In the genomic region with DNA sequence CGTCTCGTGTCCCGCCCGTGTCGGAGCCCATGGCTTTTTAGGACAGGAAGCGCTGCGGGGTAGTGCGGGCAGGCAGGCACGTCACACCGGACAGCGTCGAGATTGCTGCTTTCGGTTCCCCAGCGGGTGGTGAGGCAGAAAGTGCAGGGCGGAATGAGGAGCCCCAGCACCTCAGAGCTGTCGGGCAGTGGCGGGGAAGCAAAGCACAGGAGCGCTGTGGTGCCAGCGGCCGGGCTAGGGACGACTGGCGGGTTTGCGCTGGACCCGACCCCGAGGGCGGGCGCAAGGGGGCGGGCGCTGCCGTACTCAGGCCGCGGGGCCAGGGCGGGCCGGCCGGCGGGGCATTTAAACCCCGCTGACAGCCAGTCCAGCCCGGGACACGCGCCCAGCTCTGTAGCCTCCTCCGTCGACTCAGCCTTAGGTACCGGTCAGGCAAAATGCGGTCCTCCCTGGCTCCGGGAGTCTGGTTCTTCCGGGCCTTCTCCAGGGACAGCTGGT, we compare ENCODE assay signal across 8 cellular contexts. TPM values are rescaled to one million over a fixed set of nuclear protein-coding genes. Genes with fewer than 3 reads are reported as not detected.
DNase-seq lines count a peak whose midpoint lies in the region; ATAC-seq and TF ChIP-seq lines count a peak whose summit lies in the region.

Gene SLC37A2 (plus strand): TSS at position 375 of the 498 bp plus-strand sequence. CDS start 63 bp downstream, at position 438.

- H3K36me3 ChIP-seq in ACC112 (ENCODE audit: insufficient read depth, low read length) = no peaks in the 10 kb centered on the region

- DNase-seq in NCI-H69 (lab: John Stamatoyannopoulos, UW) (peak; percentile 55), activated gamma-delta T cell (lab: John Stamatoyannopoulos, UW) (peak; percentile 16), head of caudate nucleus (peak in 40 of 42 donors; percentile 39 to 81 (median 60)), omental fat pad (ENCODE audit: low spot score) (no peak), ureter (ENCODE audit: low spot score) (peak; percentile 71)

- H3K27ac ChIP-seq in ACC112 (ENCODE audit: low read depth, low read length) = no peak within 1 kb of the TSS

- intact Hi-C loops in head of caudate nucleus (cut with DNase I) = no loop called here

- peak within 1 kb of the TSS; percentile 81 for H2AFZ ChIP-seq in ACC112 (ENCODE audit: low read length, unreplicated experiment)

- peak within 1 kb of the TSS; percentile 95 for H3K4me3 ChIP-seq in ACC112 (ENCODE audit: low read depth, low read length)

- peak; percentile 92 for ATAC-seq in GM18511 (IDR thresholded peaks at IDR 0.05; ENCODE audit: unreplicated experiment)
- peak; percentile 93 for ATAC-seq in HG02884 (IDR thresholded peaks at IDR 0.05; ENCODE audit: unreplicated experiment)
- ATAC-seq in omental fat pad (ENCODE audit: low FRiP score) = peak; percentile 90

- no peak for TF ChIP-seq CTCF in omental fat pad (IDR thresholded peaks at IDR 0.05)

- no peaks in the 10 kb centered on the region for H3K27me3 ChIP-seq in ACC112 (ENCODE audit: insufficient read depth, low read length)

- H3K79me2 ChIP-seq in ACC112 (ENCODE audit: control insufficient read depth, insufficient read depth, low read length, unreplicated experiment) = peaks cover 3% of the 10 kb centered on the region

- peaks cover 3% of the 10 kb centered on the region for H3K4me1 ChIP-seq in ACC112 (ENCODE audit: control insufficient read depth, insufficient read depth, low read length, unreplicated experiment)

RNA-seq across cellular contexts. Expression of gene SLC37A2, which starts in this region (rescaled TPM):
- 10 to 100 TPM; 15.6 to 26.0 (median 21.5) TPM for total RNA-seq in omental fat pad
- 46.5 TPM for total RNA-seq in ureter
